Comparison of ENCODE assay signal across 1 cellular context in the genomic region with DNA sequence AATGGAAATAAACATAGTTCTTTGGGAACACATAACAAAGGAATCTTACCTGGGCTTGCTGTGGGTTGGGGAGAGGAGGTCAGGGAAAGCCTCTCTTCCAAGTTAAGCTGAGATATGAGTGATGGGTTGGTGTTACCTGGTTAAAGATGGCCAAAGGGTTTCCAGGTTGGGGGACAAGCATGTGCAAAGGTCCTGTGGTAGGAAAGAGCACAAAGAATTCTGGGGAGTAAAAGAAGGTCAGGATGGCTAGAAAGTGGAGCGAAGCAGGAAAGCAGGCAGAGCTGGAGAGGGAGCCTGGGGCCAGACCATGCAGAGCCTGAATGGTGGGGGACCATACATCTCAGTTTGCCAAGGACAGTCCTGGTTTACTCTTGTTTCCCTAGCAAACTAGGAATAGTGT.
TF ChIP-seq lines count a peak whose summit lies in the region.

No MANE protein-coding gene starts in this region.

TF ChIP-seq in H1, 55 proteins besides CTCF, POLR2A, EP300 and RAD21:
- peak; percentile 89; the same call in 1 of the 2 replicates for TF ChIP-seq KDM1A (IDR thresholded peaks at IDR 0.05; ENCODE audit: borderline replicate concordance, low read length)
- TF ChIP-seq, protein P1, sequence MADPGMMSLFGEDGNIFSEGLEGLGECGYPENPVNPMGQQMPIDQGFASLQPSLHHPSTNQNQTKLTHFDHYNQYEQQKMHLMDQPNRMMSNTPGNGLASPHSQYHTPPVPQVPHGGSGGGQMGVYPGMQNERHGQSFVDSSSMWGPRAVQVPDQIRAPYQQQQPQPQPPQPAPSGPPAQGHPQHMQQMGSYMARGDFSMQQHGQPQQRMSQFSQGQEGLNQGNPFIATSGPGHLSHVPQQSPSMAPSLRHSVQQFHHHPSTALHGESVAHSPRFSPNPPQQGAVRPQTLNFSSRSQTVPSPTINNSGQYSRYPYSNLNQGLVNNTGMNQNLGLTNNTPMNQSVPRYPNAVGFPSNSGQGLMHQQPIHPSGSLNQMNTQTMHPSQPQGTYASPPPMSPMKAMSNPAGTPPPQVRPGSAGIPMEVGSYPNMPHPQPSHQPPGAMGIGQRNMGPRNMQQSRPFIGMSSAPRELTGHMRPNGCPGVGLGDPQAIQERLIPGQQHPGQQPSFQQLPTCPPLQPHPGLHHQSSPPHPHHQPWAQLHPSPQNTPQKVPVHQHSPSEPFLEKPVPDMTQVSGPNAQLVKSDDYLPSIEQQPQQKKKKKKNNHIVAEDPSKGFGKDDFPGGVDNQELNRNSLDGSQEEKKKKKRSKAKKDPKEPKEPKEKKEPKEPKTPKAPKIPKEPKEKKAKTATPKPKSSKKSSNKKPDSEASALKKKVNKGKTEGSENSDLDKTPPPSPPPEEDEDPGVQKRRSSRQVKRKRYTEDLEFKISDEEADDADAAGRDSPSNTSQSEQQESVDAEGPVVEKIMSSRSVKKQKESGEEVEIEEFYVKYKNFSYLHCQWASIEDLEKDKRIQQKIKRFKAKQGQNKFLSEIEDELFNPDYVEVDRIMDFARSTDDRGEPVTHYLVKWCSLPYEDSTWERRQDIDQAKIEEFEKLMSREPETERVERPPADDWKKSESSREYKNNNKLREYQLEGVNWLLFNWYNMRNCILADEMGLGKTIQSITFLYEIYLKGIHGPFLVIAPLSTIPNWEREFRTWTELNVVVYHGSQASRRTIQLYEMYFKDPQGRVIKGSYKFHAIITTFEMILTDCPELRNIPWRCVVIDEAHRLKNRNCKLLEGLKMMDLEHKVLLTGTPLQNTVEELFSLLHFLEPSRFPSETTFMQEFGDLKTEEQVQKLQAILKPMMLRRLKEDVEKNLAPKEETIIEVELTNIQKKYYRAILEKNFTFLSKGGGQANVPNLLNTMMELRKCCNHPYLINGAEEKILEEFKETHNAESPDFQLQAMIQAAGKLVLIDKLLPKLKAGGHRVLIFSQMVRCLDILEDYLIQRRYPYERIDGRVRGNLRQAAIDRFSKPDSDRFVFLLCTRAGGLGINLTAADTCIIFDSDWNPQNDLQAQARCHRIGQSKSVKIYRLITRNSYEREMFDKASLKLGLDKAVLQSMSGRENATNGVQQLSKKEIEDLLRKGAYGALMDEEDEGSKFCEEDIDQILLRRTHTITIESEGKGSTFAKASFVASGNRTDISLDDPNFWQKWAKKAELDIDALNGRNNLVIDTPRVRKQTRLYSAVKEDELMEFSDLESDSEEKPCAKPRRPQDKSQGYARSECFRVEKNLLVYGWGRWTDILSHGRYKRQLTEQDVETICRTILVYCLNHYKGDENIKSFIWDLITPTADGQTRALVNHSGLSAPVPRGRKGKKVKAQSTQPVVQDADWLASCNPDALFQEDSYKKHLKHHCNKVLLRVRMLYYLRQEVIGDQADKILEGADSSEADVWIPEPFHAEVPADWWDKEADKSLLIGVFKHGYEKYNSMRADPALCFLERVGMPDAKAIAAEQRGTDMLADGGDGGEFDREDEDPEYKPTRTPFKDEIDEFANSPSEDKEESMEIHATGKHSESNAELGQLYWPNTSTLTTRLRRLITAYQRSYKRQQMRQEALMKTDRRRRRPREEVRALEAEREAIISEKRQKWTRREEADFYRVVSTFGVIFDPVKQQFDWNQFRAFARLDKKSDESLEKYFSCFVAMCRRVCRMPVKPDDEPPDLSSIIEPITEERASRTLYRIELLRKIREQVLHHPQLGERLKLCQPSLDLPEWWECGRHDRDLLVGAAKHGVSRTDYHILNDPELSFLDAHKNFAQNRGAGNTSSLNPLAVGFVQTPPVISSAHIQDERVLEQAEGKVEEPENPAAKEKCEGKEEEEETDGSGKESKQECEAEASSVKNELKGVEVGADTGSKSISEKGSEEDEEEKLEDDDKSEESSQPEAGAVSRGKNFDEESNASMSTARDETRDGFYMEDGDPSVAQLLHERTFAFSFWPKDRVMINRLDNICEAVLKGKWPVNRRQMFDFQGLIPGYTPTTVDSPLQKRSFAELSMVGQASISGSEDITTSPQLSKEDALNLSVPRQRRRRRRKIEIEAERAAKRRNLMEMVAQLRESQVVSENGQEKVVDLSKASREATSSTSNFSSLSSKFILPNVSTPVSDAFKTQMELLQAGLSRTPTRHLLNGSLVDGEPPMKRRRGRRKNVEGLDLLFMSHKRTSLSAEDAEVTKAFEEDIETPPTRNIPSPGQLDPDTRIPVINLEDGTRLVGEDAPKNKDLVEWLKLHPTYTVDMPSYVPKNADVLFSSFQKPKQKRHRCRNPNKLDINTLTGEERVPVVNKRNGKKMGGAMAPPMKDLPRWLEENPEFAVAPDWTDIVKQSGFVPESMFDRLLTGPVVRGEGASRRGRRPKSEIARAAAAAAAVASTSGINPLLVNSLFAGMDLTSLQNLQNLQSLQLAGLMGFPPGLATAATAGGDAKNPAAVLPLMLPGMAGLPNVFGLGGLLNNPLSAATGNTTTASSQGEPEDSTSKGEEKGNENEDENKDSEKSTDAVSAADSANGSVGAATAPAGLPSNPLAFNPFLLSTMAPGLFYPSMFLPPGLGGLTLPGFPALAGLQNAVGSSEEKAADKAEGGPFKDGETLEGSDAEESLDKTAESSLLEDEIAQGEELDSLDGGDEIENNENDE (IDR thresholded peaks at IDR 0.05; ENCODE audit: insufficient replicate concordance, low read length): no peak
